27 cellular contexts compared by ENCODE assay signal in the genomic region with DNA sequence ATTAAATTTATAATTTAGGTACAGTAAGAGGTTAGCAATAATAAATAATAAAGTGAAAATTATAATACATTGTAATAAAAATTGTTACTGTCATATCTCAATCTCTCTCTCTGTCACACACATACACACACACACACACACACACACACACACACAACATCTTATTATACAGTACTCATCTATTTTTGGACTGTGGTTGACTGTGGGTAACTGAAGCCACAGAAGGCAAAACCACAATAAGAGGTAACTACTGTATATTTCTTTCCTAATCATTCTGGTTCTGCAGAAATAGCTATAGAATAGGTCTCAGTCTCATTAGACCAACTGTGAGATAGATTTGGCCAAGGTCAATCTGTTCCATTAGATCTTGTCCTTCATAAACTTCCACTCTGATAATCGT. TPM values are rescaled to one million over a fixed set of nuclear protein-coding genes. Genes with fewer than 3 reads are reported as not detected.
A peak's percentile ranks its signal among the peaks of the same experiment; 100 is the strongest.
DNase-seq lines count a peak whose midpoint lies in the region; ATAC-seq, FAIRE-seq and TF ChIP-seq lines count a peak whose summit lies in the region.
"Had no signal": no experiment of that assay in that cellular context is flagged by ENCODE, and none has a peak within 500 bp of the region (broad histone marks: within the 10 kb centered on the region; RNA-seq: fewer than 3 reads in every experiment).

No MANE protein-coding gene starts in this region.

- FAIRE-seq in astrocyte (lab: Jason Lieb, UNC) (no peak), GM12892 (lab: Jason Lieb, UNC) (no peak)

- no peak overlapping the region for H3K27ac Mint-ChIP-seq in astrocyte (ENCODE audit: unreplicated experiment)
- no peak overlapping the region for H3K27ac Mint-ChIP-seq in stimulated activated naive B cell treated with anti-CD40 and anti-IgM and Interleukin-4, amounts not matched to agents 10 μg/mL and 1 μg/mL and 100 μg/mL, for 72 hours
- H3K27ac Mint-ChIP-seq in activated T-cell treated with anti-CD3 and anti-CD28 coated beads, Interleukin-2, amount 50 U/mL, for 24 hours, result no peak overlapping the region
- H3K27ac Mint-ChIP-seq: activated CD4-positive, alpha-beta T cell treated with anti-CD3 and anti-CD28 coated beads, Interleukin-2, amount 10 ng/mL, durations not matched to agents 24 days and 14 days; activated naive CD4-positive, alpha-beta T cell treated with anti-CD3 and anti-CD28 coated beads, Interleukin-2, amount 50 U/mL, for 72 hours; activated T-helper 1 cell treated with anti-CD3 and anti-CD28 coated beads, Interleukin-12 subunit alpha, Interleukin-12 subunit beta, Interleukin-2, Interleukin-4 antibody, amounts not matched to agents 30 ng/mL and 10 ng/mL and 1 ng/mL, durations not matched to agents 14 hours and 24 hours and 36 hours; CD4-positive, alpha-beta memory T cell; naive B cell; stimulated activated naive CD8-positive, alpha-beta T cell treated with anti-CD3 and anti-CD28 coated beads, Interleukin-15, amount 100 ng/mL, for 72 hours had no signal

- H3K4me1 Mint-ChIP-seq in astrocyte (ENCODE audit: low read depth, unreplicated experiment), result peaks cover 4% of the 10 kb centered on the region
- peaks cover 4 to 7% of the 10 kb centered on the region in 2 donors for H3K4me1 Mint-ChIP-seq in stimulated activated naive B cell treated with anti-CD40 and anti-IgM and Interleukin-4, amounts not matched to agents 10 μg/mL and 1 μg/mL and 100 μg/mL, for 72 hours
- peaks cover 5% of the 10 kb centered on the region for H3K4me1 Mint-ChIP-seq in activated T-cell treated with anti-CD3 and anti-CD28 coated beads, Interleukin-2, amount 50 U/mL, for 24 hours (ENCODE audit: low read depth)
- H3K4me1 Mint-ChIP-seq: activated CD4-positive, alpha-beta T cell treated with anti-CD3 and anti-CD28 coated beads, Interleukin-2, amount 10 ng/mL, durations not matched to agents 24 days and 14 days; stimulated activated naive CD8-positive, alpha-beta T cell treated with anti-CD3 and anti-CD28 coated beads, Interleukin-15, amount 100 ng/mL, for 72 hours had no signal

- ATAC-seq in stimulated activated naive B cell treated with anti-CD40 and anti-IgM and Interleukin-4, amounts not matched to agents 10 μg/mL and 1 μg/mL and 100 μg/mL, for 72 hours (replicated peaks), result peak; percentile 73 to 84
- ATAC-seq in HG03442 (IDR thresholded peaks at IDR 0.05; ENCODE audit: unreplicated experiment), result no peak
- ATAC-seq: activated naive CD4-positive, alpha-beta T cell treated with anti-CD3 and anti-CD28 coated beads, Interleukin-2, amount 50 U/mL, for 72 hours; left colon; stimulated activated naive CD8-positive, alpha-beta T cell treated with anti-CD3 and anti-CD28 coated beads, Interleukin-15, amount 100 ng/mL, for 72 hours had no signal

- H3K9me3 ChIP-seq in astrocyte (ENCODE audit: insufficient read depth, low read depth, low read length), result no peaks in the 10 kb centered on the region
- H3K9me3 ChIP-seq: prostate gland, sigmoid colon, tibial artery had no signal

- H3K4me2 ChIP-seq in astrocyte (ENCODE audit: low read length), result no peak overlapping the region

- no peaks in the 10 kb centered on the region for H4K20me1 ChIP-seq in astrocyte (ENCODE audit: insufficient read depth, low read length)

- no peak overlapping the region for H3K4me3 Mint-ChIP-seq in astrocyte (ENCODE audit: unreplicated experiment)
- H3K4me3 Mint-ChIP-seq in stimulated activated naive B cell treated with anti-CD40 and anti-IgM and Interleukin-4, amounts not matched to agents 10 μg/mL and 1 μg/mL and 100 μg/mL, for 72 hours, result no peak overlapping the region
- no peak overlapping the region for H3K4me3 Mint-ChIP-seq in activated T-cell treated with anti-CD3 and anti-CD28 coated beads, Interleukin-2, amount 50 U/mL, for 24 hours
- H3K4me3 Mint-ChIP-seq: activated CD4-positive, alpha-beta T cell treated with anti-CD3 and anti-CD28 coated beads, Interleukin-2, amount 10 ng/mL, durations not matched to agents 24 days and 14 days; activated T-helper 1 cell treated with anti-CD3 and anti-CD28 coated beads, Interleukin-12 subunit alpha, Interleukin-12 subunit beta, Interleukin-2, Interleukin-4 antibody, amounts not matched to agents 30 ng/mL and 10 ng/mL and 1 ng/mL, durations not matched to agents 14 hours and 24 hours and 36 hours; CD4-positive, alpha-beta memory T cell; IgD-negative memory B cell; naive B cell; stimulated activated naive CD8-positive, alpha-beta T cell treated with anti-CD3 and anti-CD28 coated beads, Interleukin-15, amount 100 ng/mL, for 72 hours had no signal

- H3K79me2 ChIP-seq in astrocyte (ENCODE audit: insufficient read depth, low read length), result no peaks in the 10 kb centered on the region

- H3K9me3 Mint-ChIP-seq in astrocyte (ENCODE audit: unreplicated experiment), result no peaks in the 10 kb centered on the region
- H3K9me3 Mint-ChIP-seq in stimulated activated naive B cell treated with anti-CD40 and anti-IgM and Interleukin-4, amounts not matched to agents 10 μg/mL and 1 μg/mL and 100 μg/mL, for 72 hours, result no peaks in the 10 kb centered on the region
- H3K9me3 Mint-ChIP-seq in activated T-cell treated with anti-CD3 and anti-CD28 coated beads, Interleukin-2, amount 50 U/mL, for 24 hours, result no peaks in the 10 kb centered on the region
- H3K9me3 Mint-ChIP-seq: activated CD4-positive, alpha-beta T cell treated with anti-CD3 and anti-CD28 coated beads, Interleukin-2, amount 10 ng/mL, durations not matched to agents 24 days and 14 days; activated naive CD4-positive, alpha-beta T cell treated with anti-CD3 and anti-CD28 coated beads, Interleukin-2, amount 50 U/mL, for 72 hours; activated T-helper 1 cell treated with anti-CD3 and anti-CD28 coated beads, Interleukin-12 subunit alpha, Interleukin-12 subunit beta, Interleukin-2, Interleukin-4 antibody, amounts not matched to agents 30 ng/mL and 10 ng/mL and 1 ng/mL, durations not matched to agents 14 hours and 24 hours and 36 hours; CD4-positive, alpha-beta memory T cell; IgD-negative memory B cell; stimulated activated naive CD8-positive, alpha-beta T cell treated with anti-CD3 and anti-CD28 coated beads, Interleukin-15, amount 100 ng/mL, for 72 hours had no signal

- H3K9ac ChIP-seq in astrocyte (ENCODE audit: low read length), result no peak overlapping the region

- TF ChIP-seq CTCF in astrocyte (IDR thresholded peaks at IDR 0.05; ENCODE audit: insufficient read depth, low read depth, low read length), result no peak

- H3K27me3 Mint-ChIP-seq in astrocyte (ENCODE audit: low read depth, unreplicated experiment), result peaks cover 12% of the 10 kb centered on the region
- H3K27me3 Mint-ChIP-seq in stimulated activated naive B cell treated with anti-CD40 and anti-IgM and Interleukin-4, amounts not matched to agents 10 μg/mL and 1 μg/mL and 100 μg/mL, for 72 hours, result no peaks in the 10 kb centered on the region
- peaks cover 16% of the 10 kb centered on the region for H3K27me3 Mint-ChIP-seq in activated T-cell treated with anti-CD3 and anti-CD28 coated beads, Interleukin-2, amount 50 U/mL, for 24 hours
- H3K27me3 Mint-ChIP-seq: stimulated activated naive CD8-positive, alpha-beta T cell treated with anti-CD3 and anti-CD28 coated beads, Interleukin-15, amount 100 ng/mL, for 72 hours had no signal

- H3K36me3 ChIP-seq in astrocyte (ENCODE audit: insufficient read depth, low read length), result no peaks in the 10 kb centered on the region
- H3K36me3 ChIP-seq: prostate gland, sigmoid colon, tibial artery had no signal

- DNase-seq in LHCN-M2 (ENCODE audit: low read depth), result peak; percentile 52
- peak; percentile 65 to 82 for DNase-seq in NOMO-1 (lab: John Stamatoyannopoulos, UW; ENCODE audit: unreplicated experiment in 2 of 2)
- DNase-seq in astrocyte (ENCODE audit: low read depth), result peak; percentile 33
- no peak for DNase-seq in stimulated activated naive B cell treated with anti-CD40 and anti-IgM and Interleukin-4, amounts not matched to agents 10 μg/mL and 1 μg/mL and 100 μg/mL, for 72 hours
- DNase-seq in GM12892 (ENCODE audit: insufficient read length), result no peak
- DNase-seq in activated T-cell treated with anti-CD3 and anti-CD28 coated beads, Interleukin-2, amount 50 U/mL, for 24 hours, result no peak
- DNase-seq: activated CD4-positive, alpha-beta T cell treated with anti-CD3 and anti-CD28 coated beads, Interleukin-2, amount 10 ng/mL, durations not matched to agents 24 days and 14 days; aorta; DMS 273 treated with DMSO at 0.1 percent for 48 hours; dorsolateral prefrontal cortex; left colon; mesenchymal stem cell; naive B cell; NCI-H1105; NCI-H2029; NCI-H226; Right ventricle myocardium superior; sigmoid colon; stimulated activated naive CD8-positive, alpha-beta T cell treated with anti-CD3 and anti-CD28 coated beads, Interleukin-15, amount 100 ng/mL, for 72 hours; tibial artery had no signal

- no peak overlapping the region for H2AFZ ChIP-seq in astrocyte (ENCODE audit: low read depth, low read length)

- no peak overlapping the region for H3K4me3 ChIP-seq in astrocyte (ENCODE audit: insufficient read depth, low read depth, low read length)
- H3K4me3 ChIP-seq: dorsolateral prefrontal cortex, prostate gland, sigmoid colon, tibial artery had no signal

- H3K27me3 ChIP-seq in astrocyte (ENCODE audit: insufficient read depth, low read length), result no peaks in the 10 kb centered on the region
- H3K27me3 ChIP-seq: dorsolateral prefrontal cortex, sigmoid colon, tibial artery had no signal

- no peak for TF ChIP-seq POLR2A in GM12892 (IDR thresholded peaks at IDR 0.05; ENCODE audit: low read depth, low read length)

- H3K36me3 Mint-ChIP-seq in astrocyte (ENCODE audit: low read depth, unreplicated experiment), result no peaks in the 10 kb centered on the region
- no peaks in the 10 kb centered on the region for H3K36me3 Mint-ChIP-seq in stimulated activated naive B cell treated with anti-CD40 and anti-IgM and Interleukin-4, amounts not matched to agents 10 μg/mL and 1 μg/mL and 100 μg/mL, for 72 hours
- H3K36me3 Mint-ChIP-seq in activated T-cell treated with anti-CD3 and anti-CD28 coated beads, Interleukin-2, amount 50 U/mL, for 24 hours (ENCODE audit: low read depth), result no peaks in the 10 kb centered on the region
- H3K36me3 Mint-ChIP-seq: activated naive CD4-positive, alpha-beta T cell treated with anti-CD3 and anti-CD28 coated beads, Interleukin-2, amount 50 U/mL, for 72 hours; CD4-positive, alpha-beta memory T cell; IgD-negative memory B cell; naive B cell had no signal

- H3K27ac ChIP-seq in astrocyte (ENCODE audit: low read depth, low read length), result no peak overlapping the region
- H3K27ac ChIP-seq: dorsolateral prefrontal cortex, prostate gland, sigmoid colon, tibial artery, VCaP had no signal

- H3K4me1 ChIP-seq in astrocyte (ENCODE audit: insufficient read depth, low read length), result no peaks in the 10 kb centered on the region
- H3K4me1 ChIP-seq: prostate gland, sigmoid colon, tibial artery had no signal

RNA-seq across cellular contexts. Expression of a gene that starts 33.1 kb away (rescaled TPM):
- total RNA-seq in LHCN-M2 (2014; rRNA removed) (0.45 and 0.63 TPM in 2 replicates), astrocyte (0.12 and 0.39 TPM in 2 replicates)
- 0.95 TPM for polyA plus RNA-seq in LHCN-M2 (2012)
- polyA plus RNA-seq in GM12892 (2012; ENCODE audit: missing spikeins), result 3.9 TPM

Comparison
In these comparisons a context has a peak if more than half of its experiments do, and no peak if none do; other contexts are left out.
1. DNase-seq: peak in LHCN-M2 (single experiment), NOMO-1 (2 of 2) and astrocyte (single experiment); none in stimulated activated naive B cell treated with anti-CD40 and anti-IgM and Interleukin-4, amounts not matched to agents 10 μg/mL and 1 μg/mL and 100 μg/mL, for 72 hours (single experiment), GM12892 (single experiment) and activated T-cell treated with anti-CD3 and anti-CD28 coated beads, Interleukin-2, amount 50 U/mL, for 24 hours (single experiment).